ENCODE assay signal across 15 cellular contexts in genomic region chr21:35323947-35324346, GRCh38.
A peak's percentile ranks its signal among the peaks of the same experiment; 100 is the strongest.
DNase-seq lines count a peak whose midpoint lies in the region; ATAC-seq and TF ChIP-seq lines count a peak whose summit lies in the region.
"Had no signal": no experiment of that assay in that cellular context is flagged by ENCODE, and none has a peak within 500 bp of the region (broad histone marks: within the 10 kb centered on the region; RNA-seq: fewer than 3 reads in every experiment).

No MANE protein-coding gene starts in this region.

- H3K9me3 ChIP-seq in mesodermal cell (ENCODE audit: control insufficient read depth, low read length), result no peaks in the 10 kb centered on the region
- H3K9me3 ChIP-seq in thoracic aorta, result no peaks in the 10 kb centered on the region
- no peaks in the 10 kb centered on the region for H3K9me3 ChIP-seq in breast epithelium

- intact Hi-C loops in activated CD4-positive, alpha-beta memory T cell treated with anti-CD3 and anti-CD28 coated beads for 36 hours (cut with micrococcal nuclease), result no loop called here
- intact Hi-C loops in breast epithelium (cut with DNase I; ENCODE audit: low total_unique reads), result no loop called here

- no peaks in the 10 kb centered on the region for H3K36me3 Mint-ChIP-seq in activated CD4-positive, alpha-beta memory T cell treated with anti-CD3 and anti-CD28 coated beads for 36 hours
- H3K36me3 Mint-ChIP-seq: memory B cell had no signal

- H3K27ac Mint-ChIP-seq in activated CD4-positive, alpha-beta memory T cell treated with anti-CD3 and anti-CD28 coated beads for 36 hours, result no peak overlapping the region
- H3K27ac Mint-ChIP-seq: memory B cell had no signal

- DNase-seq in RPMI7951 (ENCODE audit: low read depth) (peak; percentile 28), fibroblast of gingiva (ENCODE audit: low read depth) (peak; percentile 69), thoracic aorta (ENCODE audit: low spot score) (no peak), cerebellar cortex (ENCODE audit: low spot score) (no peak), breast epithelium (ENCODE audit: low spot score in 2 of 2) (no peak)
- no peak for DNase-seq in activated CD4-positive, alpha-beta memory T cell treated with anti-CD3 and anti-CD28 coated beads for 36 hours
- DNase-seq in stimulated activated CD4-positive, alpha-beta T cell treated with anti-CD3 and anti-CD28 coated beads, Interleukin-15, amount 100 ng/mL, for 24 hours, result no peak
- DNase-seq: activated CD8-positive, alpha-beta memory T cell treated with anti-CD3 and anti-CD28 coated beads, Interleukin-2, amount 50 U/mL, for 4 hours; effector memory CD4-positive, alpha-beta T cell; NCI-H1417 treated with DMSO at 0.1 percent for 48 hours; NCI-H774; stimulated activated CD4-positive, alpha-beta T cell treated with anti-CD3 and anti-CD28 coated beads, Interleukin-4, amount 100 ng/mL, for 1 hour; stimulated activated naive CD8-positive, alpha-beta T cell treated with anti-CD3 and anti-CD28 coated beads, Interleukin-15, Interleukin-2, amounts not matched to agents 100 U/mL and 50 U/mL, for 24 hours had no signal

- H3K36me3 ChIP-seq in mesodermal cell (ENCODE audit: control insufficient read depth, insufficient read depth, low read length) (no peaks in the 10 kb centered on the region), thoracic aorta (no peaks in the 10 kb centered on the region), breast epithelium (no peaks in the 10 kb centered on the region)

- WGBS in mesodermal cell (ENCODE audit: insufficient coverage in 2 of 2), 2 experiments, result 90 to 95% methylated on average over 9 of the region's 9 CpGs

- no peak overlapping the region for H3K4me3 Mint-ChIP-seq in activated CD4-positive, alpha-beta memory T cell treated with anti-CD3 and anti-CD28 coated beads for 36 hours
- H3K4me3 Mint-ChIP-seq: memory B cell had no signal

- CTCF ChIA-PET in activated CD4-positive, alpha-beta memory T cell treated with anti-CD3 and anti-CD28 coated beads for 36 hours (lab: Charles Lee), result no interaction called here

- H3K4me1 ChIP-seq in mesodermal cell (ENCODE audit: control insufficient read depth, insufficient read depth, low read length, poor library complexity, severe bottlenecking) (peaks cover 26% of the 10 kb centered on the region), thoracic aorta (ENCODE audit: control insufficient read depth in 1 of 2, low read depth in 2 of 2) (peaks cover 16 to 35% of the 10 kb centered on the region in 2 donors), breast epithelium (no peaks in the 10 kb centered on the region)

- H3K9me3 Mint-ChIP-seq in activated CD4-positive, alpha-beta memory T cell treated with anti-CD3 and anti-CD28 coated beads for 36 hours, result no peaks in the 10 kb centered on the region
- H3K9me3 Mint-ChIP-seq: memory B cell had no signal

- peak overlapping the region; percentile 86 for H3K27ac ChIP-seq in mesodermal cell (ENCODE audit: low read depth, low read length, severe bottlenecking)
- peak overlapping the region; percentile 81 to 84 for H3K27ac ChIP-seq in thoracic aorta
- no peak overlapping the region for H3K27ac ChIP-seq in breast epithelium

- TF ChIP-seq CTCF in thoracic aorta (IDR thresholded peaks at IDR 0.05) (no peak), breast epithelium (IDR thresholded peaks at IDR 0.05) (no peak)

- H3K4me3 ChIP-seq in mesodermal cell (ENCODE audit: extremely low read depth, insufficient read depth, low read length, poor library complexity, severe bottlenecking), result no peak overlapping the region
- H3K4me3 ChIP-seq in thoracic aorta, result peak overlapping the region; percentile 32
- no peak overlapping the region for H3K4me3 ChIP-seq in breast epithelium

- H3K27me3 ChIP-seq in thoracic aorta (replicated peaks; ENCODE audit: insufficient read depth) (no peaks in the 10 kb centered on the region), breast epithelium (no peaks in the 10 kb centered on the region)

- TF ChIP-seq POLR2A in breast epithelium (IDR thresholded peaks at IDR 0.05), result no peak

- H3K27me3 Mint-ChIP-seq in activated CD4-positive, alpha-beta memory T cell treated with anti-CD3 and anti-CD28 coated beads for 36 hours, result peaks cover 4% of the 10 kb centered on the region

- POLR2A ChIA-PET in activated CD4-positive, alpha-beta memory T cell treated with anti-CD3 and anti-CD28 coated beads for 36 hours (lab: Charles Lee), result no interaction called here

- H3K4me1 Mint-ChIP-seq in activated CD4-positive, alpha-beta memory T cell treated with anti-CD3 and anti-CD28 coated beads for 36 hours (ENCODE audit: low read depth), result peaks cover 6% of the 10 kb centered on the region

- ATAC-seq in thoracic aorta (ENCODE audit: insufficient number of reproducible peaks, low FRiP score, low read depth), result no peak
- ATAC-seq: stimulated activated naive CD8-positive, alpha-beta T cell treated with anti-CD3 and anti-CD28 coated beads, Interleukin-15, Interleukin-2, amounts not matched to agents 100 U/mL and 50 U/mL, for 24 hours had no signal

Comparison
In these comparisons a context has a peak if more than half of its experiments do, and no peak if none do; other contexts are left out.
1. DNase-seq: peak in RPMI7951 (single experiment) and fibroblast of gingiva (single experiment); none in thoracic aorta (single experiment), cerebellar cortex (single experiment), activated CD4-positive, alpha-beta memory T cell treated with anti-CD3 and anti-CD28 coated beads for 36 hours (single experiment), stimulated activated CD4-positive, alpha-beta T cell treated with anti-CD3 and anti-CD28 coated beads, Interleukin-15, amount 100 ng/mL, for 24 hours (single experiment) and breast epithelium (0 of 2).
2. H3K27ac ChIP-seq: peak in mesodermal cell (single experiment) and thoracic aorta (2 of 2); none in breast epithelium (0 of 2).